1 cellular context compared by ENCODE assay signal in genomic region chr14:94102768-94103482, GRCh38.
A peak's percentile ranks its signal among the peaks of the same experiment; 100 is the strongest.
TF ChIP-seq lines count a peak whose summit lies in the region.

No MANE protein-coding gene starts in this region.

TF ChIP-seq in HepG2, 621 proteins besides CTCF, POLR2A, EP300 and RAD21:
- TF ChIP-seq ZNF3 (CRISPR knock-in tag; IDR thresholded peaks at IDR 0.05) (no peak), ZNF598 (CRISPR knock-in tag; IDR thresholded peaks at IDR 0.05; ENCODE audit: borderline replicate concordance) (no peak), ZFP36L1 (CRISPR knock-in tag; IDR thresholded peaks at IDR 0.05) (no peak), NCOA2 (CRISPR knock-in tag; IDR thresholded peaks at IDR 0.05) (no peak), RFXAP (CRISPR knock-in tag; IDR thresholded peaks at IDR 0.05; ENCODE audit: borderline replicate concordance) (no peak), ZNF710 (CRISPR knock-in tag; IDR thresholded peaks at IDR 0.05; ENCODE audit: borderline replicate concordance) (no peak), ZNF562 (CRISPR knock-in tag; IDR thresholded peaks at IDR 0.05; ENCODE audit: borderline replicate concordance) (no peak), LBX2 (CRISPR knock-in tag; IDR thresholded peaks at IDR 0.05; ENCODE audit: borderline replicate concordance) (no peak), BORCS8-MEF2B (CRISPR knock-in tag; IDR thresholded peaks at IDR 0.05) (no peak), RFX1 (IDR thresholded peaks at IDR 0.05) (no peak), RFX3 (CRISPR knock-in tag; IDR thresholded peaks at IDR 0.05) (no peak), ZNF749 (CRISPR knock-in tag; IDR thresholded peaks at IDR 0.05; ENCODE audit: borderline replicate concordance) (no peak), CEBPG (CRISPR knock-in tag; IDR thresholded peaks at IDR 0.05) (no peak), ZNF687 (CRISPR knock-in tag; IDR thresholded peaks at IDR 0.05) (peak; percentile 24; the same call in 1 of the 2 replicates), HOXA9 (CRISPR knock-in tag; IDR thresholded peaks at IDR 0.05; ENCODE audit: borderline replicate concordance) (no peak), ZFP91 (CRISPR knock-in tag; IDR thresholded peaks at IDR 0.05; ENCODE audit: borderline replicate concordance) (peak; percentile 20; the same call in 1 of the 2 replicates), ZFP62 (CRISPR knock-in tag; IDR thresholded peaks at IDR 0.05) (no peak), ZNF629 (CRISPR knock-in tag; conservative IDR thresholded peaks at IDR 0.05) (peak; percentile 73), RBAK (CRISPR knock-in tag; IDR thresholded peaks at IDR 0.05) (no peak), BRF2 (CRISPR knock-in tag; IDR thresholded peaks at IDR 0.05) (no peak), SOX6 (IDR thresholded peaks at IDR 0.05) (no peak), SOX6 (CRISPR knock-in tag; IDR thresholded peaks at IDR 0.05) (0 out of 2 replicates have a peak, but pooled peaks have one; percentile 15), BCL6 (CRISPR knock-in tag; IDR thresholded peaks at IDR 0.05) (no peak), ZBTB26 (CRISPR knock-in tag; IDR thresholded peaks at IDR 0.05; ENCODE audit: borderline replicate concordance) (peak; percentile 98), NR2F2 (IDR thresholded peaks at IDR 0.05; ENCODE audit: borderline replicate concordance, low read depth) (0 out of 2 replicates have a peak, but pooled peaks have one; percentile 19), ZEB1 (IDR thresholded peaks at IDR 0.05; ENCODE audit: insufficient replicate concordance, low read depth) (no peak), ZNF331 (CRISPR knock-in tag; IDR thresholded peaks at IDR 0.05) (no peak), NKX3-1 (CRISPR knock-in tag; IDR thresholded peaks at IDR 0.05) (no peak), PRMT3 (CRISPR knock-in tag; IDR thresholded peaks at IDR 0.05; ENCODE audit: borderline replicate concordance, low read depth) (no peak), GZF1 (CRISPR knock-in tag; IDR thresholded peaks at IDR 0.05) (no peak), RARG (CRISPR knock-in tag; IDR thresholded peaks at IDR 0.05; ENCODE audit: low read depth) (no peak), ZGPAT (CRISPR knock-in tag; IDR thresholded peaks at IDR 0.05) (no peak), PCBP2 (optimal IDR thresholded peaks at IDR 0.05; ENCODE audit: low read depth, low read length, poor library complexity, severe bottlenecking) (no peak), CSRNP1 (CRISPR knock-in tag; IDR thresholded peaks at IDR 0.05) (no peak), TAF1 (CRISPR knock-in tag; IDR thresholded peaks at IDR 0.05) (no peak)
